ENCODE assay signal across 9 cellular contexts in genomic region chr19:48321372-48321621, GRCh38. TPM values are rescaled to one million over a fixed set of nuclear protein-coding genes. Genes with fewer than 3 reads are reported as not detected.
A peak's percentile ranks its signal among the peaks of the same experiment; 100 is the strongest.
DNase-seq lines count a peak whose midpoint lies in the region; ATAC-seq and TF ChIP-seq lines count a peak whose summit lies in the region.
"Had no signal": no experiment of that assay in that cellular context is flagged by ENCODE, and none has a peak within 500 bp of the region (broad histone marks: within the 10 kb centered on the region; RNA-seq: fewer than 3 reads in every experiment).

No MANE protein-coding gene starts in this region.

- H3K36me3 ChIP-seq in MG63 (peaks cover 4% of the 10 kb centered on the region), suprapubic skin (no peaks in the 10 kb centered on the region)

- TF ChIP-seq CTCF in foreskin fibroblast (IDR thresholded peaks at IDR 0.05; ENCODE audit: low read depth, low read length) (no peak), suprapubic skin (IDR thresholded peaks at IDR 0.05) (no peak)

- peaks cover 62% of the 10 kb centered on the region for H3K4me1 ChIP-seq in suprapubic skin

- peak overlapping the region; percentile 36 for H3K4me3 ChIP-seq in MG63
- peak overlapping the region; percentile 55 to 60 for H3K4me3 ChIP-seq in foreskin fibroblast (ENCODE audit: low read depth in 1 of 2, low read length in 2 of 2)
- peak overlapping the region; percentile 78 for H3K4me3 ChIP-seq in suprapubic skin

- WGBS in suprapubic skin = 2% methylated on average over 22 of the region's 22 CpGs

- H3K9me3 ChIP-seq in MG63 (no peaks in the 10 kb centered on the region), suprapubic skin (no peaks in the 10 kb centered on the region)

- DNase-seq in Caki2 (ENCODE audit: low read depth) (peak; percentile 93), MG63 (peak; percentile 76), SHP77 treated with DMSO at 0.1 percent for 48 hours (lab: John Stamatoyannopoulos, UW) (peak; percentile 87), activated gamma-delta T cell (lab: John Stamatoyannopoulos, UW) (peak; percentile 88), foreskin fibroblast (peak; percentile 84 to 93), nucleus accumbens (lab: John Stamatoyannopoulos, UW) (peak in 55 of 56 donors; percentile 22 to 90 (median 71)), suprapubic skin (ENCODE audit: low spot score in 2 of 2) (peak; percentile 99)

- ATAC-seq in GM21825 (IDR thresholded peaks at IDR 0.05; ENCODE audit: unreplicated experiment) = peak; percentile 50

- in situ Hi-C loops in Caki2 (cut with HindIII; ENCODE audit: low pct_unique_long_range_greater_than_20kb, low sequenced_read_pairs) = no loop called here

- no peak for TF ChIP-seq POLR2A in suprapubic skin (IDR thresholded peaks at IDR 0.05)

- H3K27me3 ChIP-seq in MG63 = no peaks in the 10 kb centered on the region
- no peaks in the 10 kb centered on the region for H3K27me3 ChIP-seq in suprapubic skin

- H3K27ac ChIP-seq in suprapubic skin = peak overlapping the region; percentile 99

- TF ChIP-seq EP300 in suprapubic skin (IDR thresholded peaks at IDR 0.05) = no peak

RNA-seq across cellular contexts. Expression of gene EMP3, which starts 4.1 kb away (rescaled TPM):
- 119 and 124 TPM in 2 replicates for total RNA-seq in Caki2 (2014; rRNA removed; shearing (Covaris generic); ENCODE audit: low replicate concordance)
- 149 and 258 TPM in 2 replicates for total RNA-seq in MG63 (2014; rRNA removed; shearing (Covaris generic); ENCODE audit: low replicate concordance)
- 10 to 100 TPM in 3 of 4 donors, 1 to 10 TPM in 1; 9.3 to 22.5 (median 13.2) TPM for total RNA-seq in suprapubic skin

RNA-seq across cellular contexts. Expression of gene TMEM143, which starts 42.4 kb away (rescaled TPM):
- total RNA-seq in Caki2 (2014; rRNA removed; shearing (Covaris generic); ENCODE audit: low replicate concordance) = 7.6 and 12.2 TPM in 2 replicates
- 3.4 and 5.1 TPM in 2 replicates for total RNA-seq in MG63 (2014; rRNA removed; shearing (Covaris generic); ENCODE audit: low replicate concordance)
- 10 to 100 TPM in 2 of 4 donors, 1 to 10 TPM in 2; 7.8 to 14.7 (median 9.3) TPM for total RNA-seq in suprapubic skin

RNA-seq across cellular contexts. Expression of gene SYNGR4, which starts 42.9 kb away (rescaled TPM):
- total RNA-seq in Caki2 (2014; rRNA removed; shearing (Covaris generic); ENCODE audit: low replicate concordance) = 0.20 TPM in 1 of 2 replicates, not detected in the other
- total RNA-seq in MG63 (2014; rRNA removed; shearing (Covaris generic); ENCODE audit: low replicate concordance) = not detected in 2 replicates
- total RNA-seq in suprapubic skin = not detected
- total RNA-seq: subcutaneous adipose tissue had no signal

RNA-seq across cellular contexts. Expression of gene ZNF114, which starts 51.4 kb away (rescaled TPM):
- total RNA-seq in Caki2 (2014; rRNA removed; shearing (Covaris generic); ENCODE audit: low replicate concordance) = 7.1 and 7.9 TPM in 2 replicates
- total RNA-seq in MG63 (2014; rRNA removed; shearing (Covaris generic); ENCODE audit: low replicate concordance) = not detected in 2 replicates
- not detected for total RNA-seq in suprapubic skin

Comparison
In these comparisons a context has a peak if more than half of its experiments do, and no peak if none do; other contexts are left out.
1. Peak in every context shown above with its lines: DNase-seq, ATAC-seq, H3K4me3 ChIP-seq and H3K27ac ChIP-seq.